In genomic region chr2:126655500-126656310, GRCh38 we compare ENCODE assay signal across 8 cellular contexts. TPM values are rescaled to one million over a fixed set of nuclear protein-coding genes. Genes with fewer than 3 reads are reported as not detected.
A peak's percentile ranks its signal among the peaks of the same experiment; 100 is the strongest.
DNase-seq lines count a peak whose midpoint lies in the region; ATAC-seq lines count a peak whose summit lies in the region.

GYPC (plus strand) TSS chr2:126656158; CDS start chr2:126656264, 106 bp downstream.

- ATAC-seq in GM19035 (IDR thresholded peaks at IDR 0.05; ENCODE audit: unreplicated experiment) (peak; percentile 39), HG03159 (IDR thresholded peaks at IDR 0.05; ENCODE audit: unreplicated experiment) (peak; percentile 32), left lobe of liver (peak; percentile 80)
- ATAC-seq in stimulated activated effector memory CD8-positive, alpha-beta T cell treated with anti-CD3 and anti-CD28 coated beads, Interleukin-12 subunit alpha, Interleukin-12 subunit beta, amount 100 ng/mL, for 72 hours: peak; percentile 42

- H3K4me1 Mint-ChIP-seq in stimulated activated effector memory CD8-positive, alpha-beta T cell treated with anti-CD3 and anti-CD28 coated beads, Interleukin-12 subunit alpha, Interleukin-12 subunit beta, amount 100 ng/mL, for 72 hours: peaks cover 50% of the 10 kb centered on the region

- peaks cover 34% of the 10 kb centered on the region for H3K36me3 Mint-ChIP-seq in stimulated activated effector memory CD8-positive, alpha-beta T cell treated with anti-CD3 and anti-CD28 coated beads, Interleukin-12 subunit alpha, Interleukin-12 subunit beta, amount 100 ng/mL, for 72 hours

- peak; percentile 68 for DNase-seq in AG08396 (ENCODE audit: low spot score)
- peak; percentile 64 for DNase-seq in UCSD-AML1 (lab: John Stamatoyannopoulos, UW; ENCODE audit: unreplicated experiment)
- DNase-seq in dedifferentiated amniotic fluid mesenchymal stem cell (ENCODE audit: extremely low spot score): peak; percentile 49
- peak; percentile 68 for DNase-seq in left lobe of liver (ENCODE audit: low spot score)
- peak in 1 of 2 donors; percentile 74 for DNase-seq in stimulated activated effector memory CD8-positive, alpha-beta T cell treated with anti-CD3 and anti-CD28 coated beads, Interleukin-12 subunit alpha, Interleukin-12 subunit beta, amount 100 ng/mL, for 72 hours (ENCODE audit: low spot score in 2 of 2)
- DNase-seq in NCI-H2227 (lab: John Stamatoyannopoulos, UW; ENCODE audit: unreplicated experiment): no peak

- H3K4me3 Mint-ChIP-seq in stimulated activated effector memory CD8-positive, alpha-beta T cell treated with anti-CD3 and anti-CD28 coated beads, Interleukin-12 subunit alpha, Interleukin-12 subunit beta, amount 100 ng/mL, for 72 hours: peak within 1 kb of the TSS; percentile 96

- H3K9me3 Mint-ChIP-seq in stimulated activated effector memory CD8-positive, alpha-beta T cell treated with anti-CD3 and anti-CD28 coated beads, Interleukin-12 subunit alpha, Interleukin-12 subunit beta, amount 100 ng/mL, for 72 hours: no peaks in the 10 kb centered on the region

- peak within 1 kb of the TSS; percentile 99 for H3K27ac Mint-ChIP-seq in stimulated activated effector memory CD8-positive, alpha-beta T cell treated with anti-CD3 and anti-CD28 coated beads, Interleukin-12 subunit alpha, Interleukin-12 subunit beta, amount 100 ng/mL, for 72 hours

RNA-seq across cellular contexts. Expression of gene GYPC, which starts in this region (rescaled TPM):
- 4.3 TPM for total RNA-seq in left lobe of liver
